ENCODE assay signal across 23 cellular contexts in genomic region chr15:78772738-78773137, GRCh38.
"Had no signal": no experiment of that assay in that cellular context is flagged by ENCODE, and none has a peak within 500 bp of the region (broad histone marks: within the 10 kb centered on the region; RNA-seq: fewer than 3 reads in every experiment).

No MANE protein-coding gene starts in this region.

- H3K27ac Mint-ChIP-seq: activated CD4-positive, alpha-beta memory T cell treated with anti-CD3 and anti-CD28 coated beads, Interleukin-2, amount 10 ng/mL, durations not matched to agents 7 days and 5 days; activated CD4-positive, alpha-beta T cell treated with anti-CD3 and anti-CD28 coated beads, Interleukin-2, amount 10 ng/mL, durations not matched to agents 7 days and 5 days; activated naive CD8-positive, alpha-beta T cell; activated T-cell treated with anti-CD3 and anti-CD28 coated beads, Interleukin-2, amount 50 U/mL, for 24 hours; activated T-cell treated with anti-CD3 and anti-CD28 coated beads, Interleukin-2, amount 50 U/mL, for 72 hours had no signal

- H3K9me3 Mint-ChIP-seq: activated CD4-positive, alpha-beta memory T cell treated with anti-CD3 and anti-CD28 coated beads, Interleukin-2, amount 10 ng/mL, durations not matched to agents 7 days and 5 days; activated CD4-positive, alpha-beta T cell treated with anti-CD3 and anti-CD28 coated beads, Interleukin-2, amount 10 ng/mL, durations not matched to agents 7 days and 5 days; activated T-cell treated with anti-CD3 and anti-CD28 coated beads, Interleukin-2, amount 50 U/mL, for 24 hours; activated T-cell treated with anti-CD3 and anti-CD28 coated beads, Interleukin-2, amount 50 U/mL, for 72 hours had no signal

- H3K27me3 Mint-ChIP-seq: activated CD4-positive, alpha-beta memory T cell treated with anti-CD3 and anti-CD28 coated beads, Interleukin-2, amount 10 ng/mL, durations not matched to agents 7 days and 5 days; activated CD4-positive, alpha-beta T cell treated with anti-CD3 and anti-CD28 coated beads, Interleukin-2, amount 10 ng/mL, durations not matched to agents 7 days and 5 days; activated naive CD8-positive, alpha-beta T cell; activated T-cell treated with anti-CD3 and anti-CD28 coated beads, Interleukin-2, amount 50 U/mL, for 24 hours had no signal

- H3K4me1 Mint-ChIP-seq: activated CD4-positive, alpha-beta memory T cell treated with anti-CD3 and anti-CD28 coated beads, Interleukin-2, amount 10 ng/mL, durations not matched to agents 7 days and 5 days; activated CD4-positive, alpha-beta T cell treated with anti-CD3 and anti-CD28 coated beads, Interleukin-2, amount 10 ng/mL, durations not matched to agents 7 days and 5 days had no signal

- H3K27ac ChIP-seq: brain microvascular endothelial cell, colonic mucosa had no signal

- ATAC-seq: activated T-cell treated with anti-CD3 and anti-CD28 coated beads, Interleukin-2, amount 50 U/mL, for 72 hours; esophagus mucosa had no signal

- H3K27me3 ChIP-seq: brain microvascular endothelial cell, colonic mucosa had no signal

- DNase-seq: activated CD4-positive, alpha-beta memory T cell treated with anti-CD3 and anti-CD28 coated beads, Interleukin-2, amount 10 ng/mL, durations not matched to agents 7 days and 5 days; activated CD4-positive, alpha-beta T cell treated with anti-CD3 and anti-CD28 coated beads for 1 hour; activated CD4-positive, alpha-beta T cell treated with anti-CD3 and anti-CD28 coated beads for 4 hours; activated CD4-positive, alpha-beta T cell treated with anti-CD3 and anti-CD28 coated beads, Interleukin-2, amount 10 ng/mL, durations not matched to agents 7 days and 5 days; activated CD4-positive, alpha-beta T cell treated with anti-CD3 and anti-CD28 coated beads, Interleukin-2, amount 50 U/mL, for 4 hours; activated CD8-positive, alpha-beta memory T cell treated with anti-CD3 and anti-CD28 coated beads, Interleukin-2, amount 50 U/mL, for 48 hours; activated effector memory CD4-positive, alpha-beta T cell treated with Interleukin-2 at 50 U/mL for 16 hours; activated gamma-delta T cell treated with Interleukin-2 at 50 U/mL for 16 hours; activated naive CD4-positive, alpha-beta T cell treated with anti-CD3 and anti-CD28 coated beads, Interleukin-2, amount 50 U/mL, for 16 hours; activated naive CD4-positive, alpha-beta T cell treated with Interleukin-2 at 50 U/mL for 16 hours; activated T-cell treated with anti-CD3 and anti-CD28 coated beads for 4 hours; activated T-cell treated with anti-CD3 and anti-CD28 coated beads, Interleukin-2, amount 50 U/mL, for 24 hours; activated T-cell treated with anti-CD3 and anti-CD28 coated beads, Interleukin-2, amount 50 U/mL, for 72 hours; amniotic stem cell; anterior cingulate cortex; brain microvascular endothelial cell; caudate nucleus; colonic mucosa; effector CD8-positive, alpha-beta T cell; foreskin fibroblast; T-helper 2 cell had no signal

- H3K4me3 Mint-ChIP-seq: activated CD4-positive, alpha-beta memory T cell treated with anti-CD3 and anti-CD28 coated beads, Interleukin-2, amount 10 ng/mL, durations not matched to agents 7 days and 5 days; activated CD4-positive, alpha-beta T cell treated with anti-CD3 and anti-CD28 coated beads, Interleukin-2, amount 10 ng/mL, durations not matched to agents 7 days and 5 days; activated naive CD8-positive, alpha-beta T cell; activated T-cell treated with anti-CD3 and anti-CD28 coated beads, Interleukin-2, amount 50 U/mL, for 24 hours; activated T-cell treated with anti-CD3 and anti-CD28 coated beads, Interleukin-2, amount 50 U/mL, for 72 hours had no signal

- H3K9me3 ChIP-seq: colonic mucosa had no signal

- H3K36me3 Mint-ChIP-seq: activated naive CD8-positive, alpha-beta T cell had no signal

- H3K4me1 ChIP-seq: colonic mucosa had no signal
